9 cellular contexts compared by ENCODE assay signal in genomic region chr17:81961087-81961514, GRCh38. TPM values are rescaled to one million over a fixed set of nuclear protein-coding genes. Genes with fewer than 3 reads are reported as not detected.
DNase-seq lines count a peak whose midpoint lies in the region; ATAC-seq, FAIRE-seq and TF ChIP-seq lines count a peak whose summit lies in the region.
"Had no signal": no experiment of that assay in that cellular context is flagged by ENCODE, and none has a peak within 500 bp of the region (broad histone marks: within the 10 kb centered on the region; RNA-seq: fewer than 3 reads in every experiment).

TSS of gene NOTUM (minus strand) at chr17:81961187. CDS start at chr17:81960909, 278 bp downstream.

- H3K9me3 Mint-ChIP-seq in natural killer cell = no peaks in the 10 kb centered on the region
- H3K9me3 Mint-ChIP-seq in natural killer cell treated with Interleukin-12 subunit alpha and Interleukin-12 subunit beta and Interleukin-15 and Interleukin-18, amount 100 ng/mL, for 72 hours = no peaks in the 10 kb centered on the region

- no peaks in the 10 kb centered on the region for H3K36me3 Mint-ChIP-seq in natural killer cell
- H3K36me3 Mint-ChIP-seq in natural killer cell treated with Interleukin-12 subunit alpha and Interleukin-12 subunit beta and Interleukin-15 and Interleukin-18, amount 100 ng/mL, for 72 hours = no peaks in the 10 kb centered on the region

- TF ChIP-seq CTCF in natural killer cell (IDR thresholded peaks at IDR 0.05) = no peak

- ATAC-seq in natural killer cell (peak in 2 of 3 donors; percentile 5 to 14), SK-N-SH treated with all-trans-retinoic acid at 6 μM for 48 hours (0 out of 3 replicates have a peak, but pooled peaks have one; percentile 17), GM19395 (IDR thresholded peaks at IDR 0.05; ENCODE audit: unreplicated experiment) (no peak)
- ATAC-seq in natural killer cell treated with Interleukin-12 subunit alpha and Interleukin-12 subunit beta and Interleukin-15 and Interleukin-18, amount 100 ng/mL, for 72 hours = no peak

- intact Hi-C loops in natural killer cell (cut with micrococcal nuclease) = loop anchor here (5.0 kb wide), 1 partner anchor 76 kb away; the partner anchor contains the start of gene DCXR

- no peaks in the 10 kb centered on the region for H3K4me1 Mint-ChIP-seq in natural killer cell
- peaks cover 0 to 6% of the 10 kb centered on the region in 2 donors for H3K4me1 Mint-ChIP-seq in natural killer cell treated with Interleukin-12 subunit alpha and Interleukin-12 subunit beta and Interleukin-15 and Interleukin-18, amount 100 ng/mL, for 72 hours (ENCODE audit: low read depth in 2 of 2)

- DNase-seq in natural killer cell = no peak
- no peak for DNase-seq in natural killer cell treated with Interleukin-12 subunit alpha and Interleukin-12 subunit beta and Interleukin-15 and Interleukin-18, amount 100 ng/mL, for 72 hours (ENCODE audit: low spot score)
- DNase-seq in urothelium cell line (ENCODE audit: low spot score) = peak; percentile 86
- DNase-seq in activated naive CD4-positive, alpha-beta T cell (lab: John Stamatoyannopoulos, UW) = no peak
- no peak for DNase-seq in stimulated activated naive CD4-positive, alpha-beta T cell treated with Interleukin-2 at 50 U/mL for 16 hours (lab: John Stamatoyannopoulos, UW)

- H3K4me3 Mint-ChIP-seq in natural killer cell = peak within 1 kb of the TSS; percentile 52
- H3K4me3 Mint-ChIP-seq in natural killer cell treated with Interleukin-12 subunit alpha and Interleukin-12 subunit beta and Interleukin-15 and Interleukin-18, amount 100 ng/mL, for 72 hours = no peak within 1 kb of the TSS

- peak within 1 kb of the TSS; percentile 6 for H3K4me3 ChIP-seq in iPS-11a (ENCODE audit: low read depth, low read length)

- H3K27ac Mint-ChIP-seq in natural killer cell = no peak within 1 kb of the TSS
- no peak within 1 kb of the TSS for H3K27ac Mint-ChIP-seq in natural killer cell treated with Interleukin-12 subunit alpha and Interleukin-12 subunit beta and Interleukin-15 and Interleukin-18, amount 100 ng/mL, for 72 hours

- no peak for FAIRE-seq in urothelium cell line (lab: Jason Lieb, UNC)

- peaks cover 24 to 30% of the 10 kb centered on the region in 2 donors for H3K27me3 Mint-ChIP-seq in natural killer cell (ENCODE audit: low read depth in 2 of 2)
- peaks cover 20 to 21% of the 10 kb centered on the region in 2 donors for H3K27me3 Mint-ChIP-seq in natural killer cell treated with Interleukin-12 subunit alpha and Interleukin-12 subunit beta and Interleukin-15 and Interleukin-18, amount 100 ng/mL, for 72 hours

TF ChIP-seq in SK-N-SH treated with all-trans-retinoic acid at 6 μM for 48 hours, 23 proteins besides CTCF, POLR2A, EP300 and RAD21:
- TF ChIP-seq PPARA (CRISPR knock-in tag; IDR thresholded peaks at IDR 0.05; ENCODE audit: borderline replicate concordance) (no peak), OSR1 (CRISPR knock-in tag; IDR thresholded peaks at IDR 0.05) (no peak), ISL1 (CRISPR knock-in tag; IDR thresholded peaks at IDR 0.05) (no peak), CSRNP3 (CRISPR knock-in tag; IDR thresholded peaks at IDR 0.05) (no peak), GLIS3 (CRISPR knock-in tag; IDR thresholded peaks at IDR 0.05) (no peak), TCF4 (CRISPR knock-in tag; IDR thresholded peaks at IDR 0.05; ENCODE audit: borderline replicate concordance) (no peak), BACH2 (CRISPR knock-in tag; IDR thresholded peaks at IDR 0.05; ENCODE audit: borderline replicate concordance) (no peak), ZC3H10 (CRISPR knock-in tag; IDR thresholded peaks at IDR 0.05) (no peak), PATZ1 (CRISPR knock-in tag; IDR thresholded peaks at IDR 0.05; ENCODE audit: borderline replicate concordance) (no peak), ZNF70 (CRISPR knock-in tag; IDR thresholded peaks at IDR 0.05) (no peak), ARNTL (CRISPR knock-in tag; IDR thresholded peaks at IDR 0.05; ENCODE audit: borderline replicate concordance, low read depth) (no peak), TSHZ2 (CRISPR knock-in tag; IDR thresholded peaks at IDR 0.05) (no peak), ZNF8 (CRISPR knock-in tag; IDR thresholded peaks at IDR 0.05) (no peak), TOX (CRISPR knock-in tag; IDR thresholded peaks at IDR 0.05; ENCODE audit: borderline replicate concordance) (no peak), ZFP30 (CRISPR knock-in tag; IDR thresholded peaks at IDR 0.05) (no peak), ZFP3 (CRISPR knock-in tag; IDR thresholded peaks at IDR 0.05) (no peak), POU6F1 (CRISPR knock-in tag; IDR thresholded peaks at IDR 0.05; ENCODE audit: borderline replicate concordance, low read depth) (no peak), RARB (CRISPR knock-in tag; IDR thresholded peaks at IDR 0.05) (no peak), CREB5 (CRISPR knock-in tag; IDR thresholded peaks at IDR 0.05; ENCODE audit: low read depth) (no peak)

RNA-seq across cellular contexts. Expression of gene NOTUM, which starts in this region (rescaled TPM):
- total RNA-seq in natural killer cell = not detected
- under 1 TPM in 1 of 2 donors, not detected in 1; 0.17 TPM for total RNA-seq in natural killer cell treated with Interleukin-12 subunit alpha and Interleukin-12 subunit beta and Interleukin-15 and Interleukin-18, amount 100 ng/mL, for 72 hours
- total RNA-seq: mononuclear cell had no signal

Comparison
In these comparisons a context has a peak if more than half of its experiments do, and no peak if none do; other contexts are left out.
1. Peak in ATAC-seq in natural killer cell; RNA of the gene not detected or under 1 TPM.